Comparison of ENCODE assay signal across 8 cellular contexts in the genomic region with DNA sequence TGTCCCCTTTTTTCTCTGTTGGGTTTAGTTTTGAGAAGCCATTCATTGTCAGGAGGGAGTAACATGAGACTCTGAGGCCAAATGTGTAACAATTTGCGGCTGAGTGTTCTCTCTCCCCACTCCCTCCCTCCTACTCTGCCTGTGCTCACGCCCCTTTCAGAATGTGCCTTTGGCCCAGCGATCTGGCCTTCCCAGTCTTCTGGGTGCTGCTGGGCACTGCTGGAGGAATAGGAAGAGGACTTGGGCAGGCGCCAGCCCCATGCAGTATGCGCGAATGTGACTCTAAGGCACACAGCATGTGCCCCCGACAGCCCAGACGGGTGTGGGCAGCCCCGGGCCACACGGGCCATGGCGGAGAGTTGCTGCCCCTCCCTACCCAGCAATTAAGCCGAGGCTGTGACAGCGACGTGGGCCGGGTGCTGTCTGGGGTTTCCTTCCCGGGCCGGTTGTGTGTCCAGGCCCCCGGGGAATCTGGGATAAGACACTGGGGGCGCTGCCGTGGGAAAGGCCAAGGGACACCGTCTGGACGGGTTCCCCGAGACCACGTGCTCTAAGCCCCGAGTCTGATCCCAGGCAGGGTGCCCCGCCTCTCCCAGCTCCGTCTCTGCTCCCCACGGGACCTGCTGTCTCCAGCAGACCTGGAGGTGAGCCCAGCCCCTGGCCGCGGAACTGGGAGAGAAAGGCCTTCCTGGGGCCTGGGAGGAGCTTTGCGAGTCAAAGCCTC.
DNase-seq lines count a peak whose midpoint lies in the region; ATAC-seq and TF ChIP-seq lines count a peak whose summit lies in the region.

No MANE protein-coding gene starts in this region.

- WGBS in right lobe of liver (ENCODE audit: insufficient coverage, low coverage, low lambda C conversion rate, missing lambda C conversion rate): 84% methylated on average over 4 of the region's 31 CpGs

- peak overlapping the region in 32 of 59 donors; percentile 1 to 77 (median 48) for H3K27ac ChIP-seq in dorsolateral prefrontal cortex
- no peak overlapping the region for H3K27ac ChIP-seq in right lobe of liver
- H3K27ac ChIP-seq in uterus: peak overlapping the region; percentile 58 to 67

- no peak overlapping the region for H3K27ac Mint-ChIP-seq in activated naive CD4-positive, alpha-beta T cell treated with anti-CD3 and anti-CD28 coated beads, Interleukin-2, amount 10 ng/mL, durations not matched to agents 7 days and 5 days

- H3K4me3 ChIP-seq in dorsolateral prefrontal cortex (peak overlapping the region in 34 of 59 donors; percentile 3 to 45 (median 24)), right lobe of liver (peak overlapping the region in 1 of 3 donors; percentile 3), uterus (peak overlapping the region in 1 of 2 donors; percentile 1)

- CTCF ChIA-PET in activated naive CD4-positive, alpha-beta T cell treated with anti-CD3 and anti-CD28 coated beads, Interleukin-2, amount 10 ng/mL, durations not matched to agents 7 days and 5 days (lab: Charles Lee): interaction anchor here (0.5 kb wide), 1 partner anchor 1404 kb away, joined by 4 read pairs; no protein-coding TSS in a partner anchor

- TF ChIP-seq CTCF in dorsolateral prefrontal cortex (IDR thresholded peaks at IDR 0.05 in 54 of 56, conservative IDR thresholded peaks at IDR 0.05 in 2 of 56; ENCODE audit: low read depth in 1 of 56, partially characterized antibody in 56 of 56) (peak in 5 of 56 donors; percentile 0 to 14 (median 4)), right lobe of liver (IDR thresholded peaks at IDR 0.05) (peak in 1 of 4 donors; percentile 1), uterus (IDR thresholded peaks at IDR 0.05) (no peak)

- H3K27me3 ChIP-seq in dorsolateral prefrontal cortex: peaks cover 0 to 42% (median 5%) of the 10 kb centered on the region in 45 donors
- no peaks in the 10 kb centered on the region for H3K27me3 ChIP-seq in right lobe of liver
- H3K27me3 ChIP-seq in uterus: no peaks in the 10 kb centered on the region

- H3K4me3 Mint-ChIP-seq in activated naive CD4-positive, alpha-beta T cell treated with anti-CD3 and anti-CD28 coated beads, Interleukin-2, amount 10 ng/mL, durations not matched to agents 7 days and 5 days: no peak overlapping the region

- intact Hi-C loops in dorsolateral prefrontal cortex (cut with DNase I) (no loop called here), right lobe of liver (cut with DNase I) (no loop called here), uterus (cut with DNase I; ENCODE audit: low total_unique reads) (no loop called here)

- H3K36me3 Mint-ChIP-seq in activated naive CD4-positive, alpha-beta T cell treated with anti-CD3 and anti-CD28 coated beads, Interleukin-2, amount 10 ng/mL, durations not matched to agents 7 days and 5 days: no peaks in the 10 kb centered on the region

- H3K36me3 ChIP-seq in right lobe of liver (no peaks in the 10 kb centered on the region), uterus (no peaks in the 10 kb centered on the region)

- peaks cover 5% of the 10 kb centered on the region for H3K9me3 Mint-ChIP-seq in activated naive CD4-positive, alpha-beta T cell treated with anti-CD3 and anti-CD28 coated beads, Interleukin-2, amount 10 ng/mL, durations not matched to agents 7 days and 5 days

- no peaks in the 10 kb centered on the region for H3K9me3 ChIP-seq in right lobe of liver
- no peaks in the 10 kb centered on the region for H3K9me3 ChIP-seq in uterus

- DNase-seq in EH (ENCODE audit: low read depth) (peak; percentile 36), NCI-H2029 (lab: John Stamatoyannopoulos, UW) (peak; percentile 62), dorsolateral prefrontal cortex (peak in 6 of 10 donors; percentile 16 to 66 (median 40)), right lobe of liver (peak in 2 of 3 donors; percentile 31 to 57), uterus (peak; percentile 47 to 71), NOMO-1 treated with DMSO at 0.1 percent for 48 hours (lab: John Stamatoyannopoulos, UW; ENCODE audit: unreplicated experiment) (no peak)
- DNase-seq in activated naive CD4-positive, alpha-beta T cell treated with anti-CD3 and anti-CD28 coated beads, Interleukin-2, amount 10 ng/mL, durations not matched to agents 7 days and 5 days: no peak

- H3K27me3 Mint-ChIP-seq in activated naive CD4-positive, alpha-beta T cell treated with anti-CD3 and anti-CD28 coated beads, Interleukin-2, amount 10 ng/mL, durations not matched to agents 7 days and 5 days: no peaks in the 10 kb centered on the region

- H3K4me1 Mint-ChIP-seq in activated naive CD4-positive, alpha-beta T cell treated with anti-CD3 and anti-CD28 coated beads, Interleukin-2, amount 10 ng/mL, durations not matched to agents 7 days and 5 days: peaks cover 2% of the 10 kb centered on the region

- H3K4me1 ChIP-seq in right lobe of liver (no peaks in the 10 kb centered on the region), uterus (no peaks in the 10 kb centered on the region)

- ATAC-seq in right lobe of liver (peak; percentile 28 to 42 (median 36)), HG02840 (IDR thresholded peaks at IDR 0.05; ENCODE audit: low FRiP score, unreplicated experiment) (no peak)

- TF ChIP-seq POLR2A in right lobe of liver (IDR thresholded peaks at IDR 0.05) (no peak), uterus (IDR thresholded peaks at IDR 0.05) (no peak)

Comparison
In these comparisons a context has a peak if more than half of its experiments do, and no peak if none do; other contexts are left out.
1. DNase-seq: peak in EH (single experiment), NCI-H2029 (single experiment), dorsolateral prefrontal cortex (6 of 10), right lobe of liver (2 of 3) and uterus (2 of 2); none in activated naive CD4-positive, alpha-beta T cell treated with anti-CD3 and anti-CD28 coated beads, Interleukin-2, amount 10 ng/mL, durations not matched to agents 7 days and 5 days (single experiment) and NOMO-1 treated with DMSO at 0.1 percent for 48 hours (single experiment).
2. H3K27ac ChIP-seq: peak in dorsolateral prefrontal cortex (32 of 59) and uterus (2 of 2); none in right lobe of liver (0 of 3).